In genomic region chr2:201235865-201236811, GRCh38 we compare ENCODE assay signal across 8 cellular contexts. TPM values are rescaled to one million over a fixed set of nuclear protein-coding genes. Genes with fewer than 3 reads are reported as not detected.
A peak's percentile ranks its signal among the peaks of the same experiment; 100 is the strongest.
DNase-seq lines count a peak whose midpoint lies in the region; ATAC-seq and TF ChIP-seq lines count a peak whose summit lies in the region.

No MANE protein-coding gene starts in this region.

- in situ Hi-C loops in SK-MEL-5 (cut with HindIII; ENCODE audit: low pct_unique_long_range_greater_than_20kb, low sequenced_read_pairs) (no loop called here), astrocyte of the cerebellum (cut with HindIII; ENCODE audit: low sequenced_read_pairs) (no loop called here)

- H3K4me3 ChIP-seq in astrocyte of the cerebellum (ENCODE audit: low read depth, low read length) (no peak overlapping the region), hepatocyte (no peak overlapping the region), skeletal muscle satellite cell (ENCODE audit: low read length) (no peak overlapping the region)

- H3K4me1 ChIP-seq in hepatocyte (ENCODE audit: insufficient read depth) (peaks cover 4% of the 10 kb centered on the region), skeletal muscle satellite cell (ENCODE audit: control insufficient read depth, insufficient read depth, low read length) (peaks cover 11% of the 10 kb centered on the region)

- H4K20me1 ChIP-seq in hepatocyte (ENCODE audit: insufficient read depth, poor library complexity, severe bottlenecking): no peaks in the 10 kb centered on the region

- H3K27ac ChIP-seq in hepatocyte: no peak overlapping the region

- no peak for ATAC-seq in GM21825 (IDR thresholded peaks at IDR 0.05; ENCODE audit: unreplicated experiment)

- H3K9me2 ChIP-seq in hepatocyte (replicated peaks; ENCODE audit: insufficient read depth): no peaks in the 10 kb centered on the region

- no peak overlapping the region for H3K9ac ChIP-seq in skeletal muscle satellite cell (ENCODE audit: low read depth, low read length)

- 49% methylated on average over 14 of the region's 14 CpGs for WGBS in hepatocyte (ENCODE audit: low lambda C conversion rate, missing lambda C conversion rate)

- H3K27me3 ChIP-seq in hepatocyte (no peaks in the 10 kb centered on the region), skeletal muscle satellite cell (ENCODE audit: control insufficient read depth, insufficient read depth, low read length) (no peaks in the 10 kb centered on the region)

- peaks cover 3% of the 10 kb centered on the region for H3K79me2 ChIP-seq in hepatocyte

- peak; percentile 82 for DNase-seq in EL
- DNase-seq in KG1 (lab: John Stamatoyannopoulos, UW): peak; percentile 60
- DNase-seq in SK-MEL-5 (ENCODE audit: low read depth, low spot score): peak; percentile 82
- peak; percentile 84 for DNase-seq in astrocyte of the cerebellum (ENCODE audit: low read depth)
- DNase-seq in hepatocyte (ENCODE audit: low spot score): peak; percentile 83
- DNase-seq in NCI-H1436 treated with DMSO at 0.1 percent for 48 hours (lab: John Stamatoyannopoulos, UW): no peak

- H3K9me3 ChIP-seq in hepatocyte (ENCODE audit: low read depth): no peaks in the 10 kb centered on the region
- no peaks in the 10 kb centered on the region for H3K9me3 ChIP-seq in skeletal muscle satellite cell (replicated peaks; ENCODE audit: low read length)

- no peaks in the 10 kb centered on the region for H3K36me3 ChIP-seq in hepatocyte (replicated peaks; ENCODE audit: insufficient read depth, low read depth)
- H3K36me3 ChIP-seq in skeletal muscle satellite cell (ENCODE audit: insufficient read depth, low read length): no peaks in the 10 kb centered on the region

- TF ChIP-seq CTCF in astrocyte of the cerebellum (IDR thresholded peaks at IDR 0.05; ENCODE audit: low read depth, low read length, missing control alignments): peak; percentile 54
- TF ChIP-seq CTCF in hepatocyte (IDR thresholded peaks at IDR 0.05; ENCODE audit: poor library complexity): peak; percentile 71

- H3K4me2 ChIP-seq in hepatocyte: peak overlapping the region; percentile 32
- H3K4me2 ChIP-seq in skeletal muscle satellite cell (ENCODE audit: low read length): peak overlapping the region; percentile 67

- peak overlapping the region; percentile 36 for H2AFZ ChIP-seq in hepatocyte

RNA-seq across cellular contexts. Expression of gene CASP8, which starts 24.2 kb away (rescaled TPM):
- 25.3 and 29.6 TPM in 2 replicates for total RNA-seq in SK-MEL-5 (2014; rRNA removed; shearing (Covaris generic))
- polyA plus RNA-seq in SK-MEL-5 (2015; cell fraction: cytosol; rRNA removed): 24.4 and 27.7 TPM in 2 replicates
- 70.3 and 70.8 TPM in 2 replicates for polyA plus RNA-seq in SK-MEL-5 (2015; cell fraction: nucleus; rRNA removed)
- total RNA-seq in hepatocyte: 24.4 and 27.7 TPM in 2 replicates
- polyA plus RNA-seq in hepatocyte: 14.6 and 17.1 TPM in 2 replicates
- 33.7 and 47.8 TPM in 2 replicates for total RNA-seq in skeletal muscle satellite cell (2012; rRNA removed)

RNA-seq across cellular contexts. Expression of gene CASP10, which starts 53.2 kb away (rescaled TPM):
- total RNA-seq in SK-MEL-5 (2014; rRNA removed; shearing (Covaris generic)): 4.1 and 4.6 TPM in 2 replicates
- polyA plus RNA-seq in SK-MEL-5 (2015; cell fraction: cytosol; rRNA removed): 3.3 and 4.0 TPM in 2 replicates
- polyA plus RNA-seq in SK-MEL-5 (2015; cell fraction: nucleus; rRNA removed): 8.2 and 10.8 TPM in 2 replicates
- total RNA-seq in hepatocyte: 7.2 and 11.0 TPM in 2 replicates
- 1.6 and 2.0 TPM in 2 replicates for polyA plus RNA-seq in hepatocyte
- total RNA-seq in skeletal muscle satellite cell (2012; rRNA removed): 1.5 and 2.5 TPM in 2 replicates
